1 cellular context compared by ENCODE assay signal in genomic region chr1:33255347-33256311, GRCh38.
A peak's percentile ranks its signal among the peaks of the same experiment; 100 is the strongest.
TF ChIP-seq lines count a peak whose summit lies in the region.

No MANE protein-coding gene starts in this region.

TF ChIP-seq in HepG2, 621 proteins besides CTCF, POLR2A, EP300 and RAD21 (continued from another document and continues in another):
- TF ChIP-seq ZNF367 (CRISPR knock-in tag; IDR thresholded peaks at IDR 0.05; ENCODE audit: borderline replicate concordance) (no peak), ZNF761 (CRISPR knock-in tag; conservative IDR thresholded peaks at IDR 0.05) (no peak), NCOA2 (CRISPR knock-in tag; IDR thresholded peaks at IDR 0.05) (no peak), ELF4 (CRISPR knock-in tag; IDR thresholded peaks at IDR 0.05; ENCODE audit: borderline replicate concordance) (no peak), SIX4 (CRISPR knock-in tag; IDR thresholded peaks at IDR 0.05) (no peak), ZSCAN12 (CRISPR knock-in tag; IDR thresholded peaks at IDR 0.05) (no peak), GABPA (IDR thresholded peaks at IDR 0.05; ENCODE audit: low read depth, low read length) (no peak), GABPA (CRISPR knock-in tag; IDR thresholded peaks at IDR 0.05; ENCODE audit: low read depth) (no peak), AGO1 (IDR thresholded peaks at IDR 0.05; ENCODE audit: low read depth, low read length, poor library complexity, severe bottlenecking) (peak; percentile 75), SAFB2 (CRISPR knock-in tag; IDR thresholded peaks at IDR 0.05; ENCODE audit: borderline replicate concordance, low read depth) (no peak), AHR (CRISPR knock-in tag; IDR thresholded peaks at IDR 0.05) (no peak), FOXK1 (CRISPR knock-in tag; IDR thresholded peaks at IDR 0.05; ENCODE audit: borderline replicate concordance, low read depth) (no peak), ZNF691 (CRISPR knock-in tag; IDR thresholded peaks at IDR 0.05; ENCODE audit: borderline replicate concordance, low read depth) (0 out of 2 replicates have a peak, but pooled peaks have one; percentile 31), MIER3 (CRISPR knock-in tag; IDR thresholded peaks at IDR 0.05; ENCODE audit: borderline replicate concordance) (no peak), ZFP36L2 (CRISPR knock-in tag; IDR thresholded peaks at IDR 0.05) (no peak), SPEN (CRISPR knock-in tag; IDR thresholded peaks at IDR 0.05; ENCODE audit: low read depth) (peak; percentile 19; the same call in 1 of the 2 replicates), MEIS2 (CRISPR knock-in tag; IDR thresholded peaks at IDR 0.05) (peak; percentile 47; the same call in 1 of the 2 replicates), LCORL (IDR thresholded peaks at IDR 0.05) (no peak), LCORL (CRISPR knock-in tag; IDR thresholded peaks at IDR 0.05) (0 out of 2 replicates have a peak, but pooled peaks have one; percentile 49), ZNF839 (CRISPR knock-in tag; IDR thresholded peaks at IDR 0.05; ENCODE audit: borderline replicate concordance) (no peak), ZNF18 (CRISPR knock-in tag; IDR thresholded peaks at IDR 0.05; ENCODE audit: insufficient replicate concordance) (no peak), DNMT1 (CRISPR knock-in tag; IDR thresholded peaks at IDR 0.05) (no peak), ZNF709 (CRISPR knock-in tag; IDR thresholded peaks at IDR 0.05) (0 out of 2 replicates have a peak, but pooled peaks have one; percentile 44), ZBTB2 (CRISPR knock-in tag; IDR thresholded peaks at IDR 0.05; ENCODE audit: low read depth) (peak; percentile 69), PHB2 (IDR thresholded peaks at IDR 0.05; ENCODE audit: partially characterized antibody) (no peak), ZNF781 (CRISPR knock-in tag; IDR thresholded peaks at IDR 0.05; ENCODE audit: borderline replicate concordance, not compliant biosample characterization) (no peak), ZNF446 (CRISPR knock-in tag; IDR thresholded peaks at IDR 0.05) (no peak), ZNF281 (CRISPR knock-in tag; IDR thresholded peaks at IDR 0.05; ENCODE audit: borderline replicate concordance) (no peak), ZNF275 (CRISPR knock-in tag; IDR thresholded peaks at IDR 0.05; ENCODE audit: borderline replicate concordance) (no peak), ZNF616 (CRISPR knock-in tag; IDR thresholded peaks at IDR 0.05; ENCODE audit: low read depth) (no peak), TBX2 (CRISPR knock-in tag; IDR thresholded peaks at IDR 0.05; ENCODE audit: borderline replicate concordance) (0 out of 2 replicates have a peak, but pooled peaks have one; percentile 11), FUBP1 (CRISPR knock-in tag; IDR thresholded peaks at IDR 0.05; ENCODE audit: borderline replicate concordance) (no peak), ATRX (CRISPR knock-in tag; IDR thresholded peaks at IDR 0.05; ENCODE audit: borderline replicate concordance) (no peak), MBD4 (IDR thresholded peaks at IDR 0.05; ENCODE audit: borderline replicate concordance, low read length) (no peak), ZFP91 (CRISPR knock-in tag; IDR thresholded peaks at IDR 0.05; ENCODE audit: borderline replicate concordance) (peak; percentile 39; the same call in 1 of the 2 replicates), ZNF432 (CRISPR knock-in tag; IDR thresholded peaks at IDR 0.05; ENCODE audit: borderline replicate concordance) (no peak), ZNF720 (CRISPR knock-in tag; IDR thresholded peaks at IDR 0.05) (no peak), SRY (CRISPR knock-in tag; IDR thresholded peaks at IDR 0.05) (no peak), NFRKB (IDR thresholded peaks at IDR 0.05) (no peak), ATM (IDR thresholded peaks at IDR 0.05; ENCODE audit: borderline replicate concordance) (no peak), KDM5A (IDR thresholded peaks at IDR 0.05; ENCODE audit: borderline replicate concordance, low read length) (no peak), ZBTB44 (CRISPR knock-in tag; IDR thresholded peaks at IDR 0.05) (no peak), BHLHE40 (IDR thresholded peaks at IDR 0.05; ENCODE audit: low read length) (no peak), GLMP (CRISPR knock-in tag; IDR thresholded peaks at IDR 0.05; ENCODE audit: borderline replicate concordance) (no peak), RCOR2 (CRISPR knock-in tag; IDR thresholded peaks at IDR 0.05) (no peak), FOXA3 (CRISPR knock-in tag; IDR thresholded peaks at IDR 0.05) (no peak), KDM4B (CRISPR knock-in tag; IDR thresholded peaks at IDR 0.05) (no peak), ZFX (CRISPR knock-in tag; IDR thresholded peaks at IDR 0.05; ENCODE audit: low read depth) (peak; percentile 73), TCF12 (IDR thresholded peaks at IDR 0.05) (no peak), TCF12 (CRISPR knock-in tag; IDR thresholded peaks at IDR 0.05) (no peak), GPBP1L1 (CRISPR knock-in tag; IDR thresholded peaks at IDR 0.05) (no peak), ZNF652 (CRISPR knock-in tag; IDR thresholded peaks at IDR 0.05; ENCODE audit: borderline replicate concordance, low read depth) (no peak), STAT5B (CRISPR knock-in tag; IDR thresholded peaks at IDR 0.05) (no peak), ZBTB34 (CRISPR knock-in tag; IDR thresholded peaks at IDR 0.05) (no peak)
